In the genomic region with DNA sequence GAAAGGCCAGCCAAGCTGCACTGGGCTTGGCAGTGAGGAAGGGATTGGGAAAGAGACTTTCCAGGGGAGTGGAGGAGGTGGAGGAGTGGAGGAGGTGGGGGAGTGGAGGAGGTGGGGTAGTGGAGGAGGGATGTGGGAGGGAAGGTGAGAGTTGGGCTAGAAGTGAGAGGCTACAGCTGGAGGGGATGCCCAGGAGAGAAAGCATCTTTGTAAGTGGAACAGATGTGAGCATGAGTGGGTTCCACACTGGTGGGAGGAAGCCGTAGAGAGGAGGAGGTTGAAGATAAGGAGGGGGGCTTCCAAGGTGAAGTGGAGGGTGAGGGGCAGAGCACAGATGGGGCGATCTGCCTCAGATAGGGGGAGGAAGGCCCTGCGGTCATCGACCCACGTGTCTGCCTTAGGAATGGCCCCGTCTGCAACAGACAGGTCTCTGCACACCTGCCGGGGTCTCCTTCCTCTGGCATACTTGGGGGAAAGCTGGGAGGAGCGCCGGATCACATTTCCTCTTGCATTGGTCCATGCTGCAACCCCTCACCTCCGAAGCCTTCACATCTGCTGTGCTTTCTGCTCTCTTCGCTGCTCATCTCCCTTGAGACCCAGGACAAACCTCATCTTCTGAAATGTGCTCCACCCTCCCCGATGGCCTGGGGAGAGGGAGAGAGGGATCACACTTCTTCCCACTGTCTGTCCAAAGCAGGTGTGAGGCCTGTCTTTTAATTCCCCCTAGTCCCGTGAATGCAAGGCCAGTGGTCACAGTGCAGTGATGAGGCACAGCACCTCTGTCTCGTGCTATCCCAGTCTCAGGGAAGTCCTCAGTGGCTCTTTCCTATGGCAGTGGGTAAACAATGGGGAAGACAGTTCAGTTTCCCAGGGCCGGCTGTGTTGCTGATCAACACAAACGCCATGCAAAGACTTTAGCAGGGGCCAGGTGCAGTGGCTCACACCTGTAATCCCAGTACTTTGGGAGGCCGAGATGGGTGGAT, we compare ENCODE assay signal across 11 cellular contexts. TPM values are rescaled to one million over a fixed set of nuclear protein-coding genes. Genes with fewer than 3 reads are reported as not detected.
DNase-seq lines count a peak whose midpoint lies in the region; ATAC-seq lines count a peak whose summit lies in the region.
"Had no signal": no experiment of that assay in that cellular context is flagged by ENCODE, and none has a peak within 500 bp of the region (broad histone marks: within the 10 kb centered on the region; RNA-seq: fewer than 3 reads in every experiment).

No MANE protein-coding gene starts in this region.

- peaks cover 15% of the 10 kb centered on the region for H3K4me1 Mint-ChIP-seq in T-helper 17 cell

- ATAC-seq in T-helper 17 cell: no peak

- DNase-seq in AG08396 (ENCODE audit: low spot score): peak; percentile 48
- peak; percentile 73 for DNase-seq in GM03348 (ENCODE audit: low spot score)
- no peak for DNase-seq in T-helper 17 cell
- peak; percentile 76 for DNase-seq in iPS-NIHi7 (ENCODE audit: extremely low spot score)
- no peak for DNase-seq in NCI-H2196 treated with DMSO at 0.1 percent for 48 hours (lab: John Stamatoyannopoulos, UW; ENCODE audit: unreplicated experiment)
- no peak for DNase-seq in NCI-H128 (lab: John Stamatoyannopoulos, UW; ENCODE audit: unreplicated experiment)
- no peak for DNase-seq in middle frontal gyrus (ENCODE audit: extremely low spot score, low spot score)
- no peak for DNase-seq in G401 (ENCODE audit: low spot score)
- DNase-seq: Karpas-422 had no signal

- peaks cover 10% of the 10 kb centered on the region for H3K36me3 Mint-ChIP-seq in T-helper 17 cell (ENCODE audit: low read depth)

- peaks cover 20% of the 10 kb centered on the region for H3K27me3 Mint-ChIP-seq in T-helper 17 cell

- in situ Hi-C loops in G401 (cut with HindIII; ENCODE audit: low sequenced_read_pairs): no loop called here

- no peak overlapping the region for H3K4me3 Mint-ChIP-seq in T-helper 17 cell
- H3K4me3 Mint-ChIP-seq: T-helper 1 cell treated with Interleukin-12 subunit alpha and Interleukin-12 subunit beta and Interleukin-4 antibody, amounts not matched to agents 30 μg/mL and 1 μg/mL, for 36 hours had no signal

- peak overlapping the region; percentile 46 for H3K27ac Mint-ChIP-seq in T-helper 17 cell
- H3K27ac Mint-ChIP-seq: T-helper 1 cell treated with Interleukin-12 subunit alpha and Interleukin-12 subunit beta and Interleukin-4 antibody, amounts not matched to agents 30 μg/mL and 1 μg/mL, for 36 hours had no signal

- no peaks in the 10 kb centered on the region for H3K9me3 ChIP-seq in T-helper 17 cell (ENCODE audit: control insufficient read depth, low read length, poor library complexity, severe bottlenecking)
- H3K9me3 ChIP-seq: adrenal gland had no signal

RNA-seq across cellular contexts. Expression of gene SNX9, which starts 48.6 kb away (rescaled TPM):
- 10 to 100 TPM; 21.2 to 38.9 TPM for total RNA-seq in T-helper 17 cell
- total RNA-seq in G401 (2014; rRNA removed; shearing (Covaris generic)): 13.2 and 20.5 TPM in 2 replicates

Comparison
In these comparisons a context has a peak if more than half of its experiments do, and no peak if none do; other contexts are left out.
1. DNase-seq: peak in AG08396 (single experiment), GM03348 (single experiment) and iPS-NIHi7 (single experiment); none in T-helper 17 cell (0 of 3), NCI-H2196 treated with DMSO at 0.1 percent for 48 hours (single experiment), NCI-H128 (single experiment), middle frontal gyrus (single experiment) and G401 (single experiment).